In genomic region chr5:98773214-98773463, GRCh38 we compare ENCODE assay signal across 8 cellular contexts. TPM values are rescaled to one million over a fixed set of nuclear protein-coding genes. Genes with fewer than 3 reads are reported as not detected.
DNase-seq lines count a peak whose midpoint lies in the region; ATAC-seq, FAIRE-seq and TF ChIP-seq lines count a peak whose summit lies in the region.

No MANE protein-coding gene starts in this region.

- H3K4me3 Mint-ChIP-seq in CD4-positive, CD25-positive, alpha-beta regulatory T cell = peak overlapping the region; percentile 87 to 100 (median 94)

- peaks cover 48% of the 10 kb centered on the region for H3K27me3 Mint-ChIP-seq in CD4-positive, CD25-positive, alpha-beta regulatory T cell

- H2BK15ac ChIP-seq in neuronal stem cell (ENCODE audit: low read length) = no peak overlapping the region

- H3K9me2 ChIP-seq in PC-3 (replicated peaks; ENCODE audit: low read length) = no peaks in the 10 kb centered on the region

- TF ChIP-seq CTCF in PC-3 (conservative IDR thresholded peaks at IDR 0.05; ENCODE audit: low read depth, low read length) = no peak

- FAIRE-seq in urothelium cell line (lab: Jason Lieb, UNC) = no peak

- H2BK5ac ChIP-seq in neuronal stem cell (ENCODE audit: low read length) = no peak overlapping the region

- ATAC-seq in CD4-positive, CD25-positive, alpha-beta regulatory T cell (ENCODE audit: low read depth in 2 of 2) = no peak
- no peak for ATAC-seq in PC-3

- H3K23ac ChIP-seq in neuronal stem cell (ENCODE audit: low read depth, low read length, poor library complexity) = no peak overlapping the region

- H2AK5ac ChIP-seq in neuronal stem cell (ENCODE audit: low read depth, low read length) = no peak overlapping the region

- H2BK12ac ChIP-seq in neuronal stem cell (ENCODE audit: low read length) = no peak overlapping the region

- H2AFZ ChIP-seq in PC-3 (ENCODE audit: low read length) (peak overlapping the region; percentile 91), neuronal stem cell (ENCODE audit: low read length) (no peak overlapping the region)

- no peaks in the 10 kb centered on the region for H3K36me3 ChIP-seq in CD4-positive, CD25-positive, alpha-beta regulatory T cell (ENCODE audit: control insufficient read depth, insufficient read depth, low read length)
- H3K36me3 ChIP-seq in PC-3 (ENCODE audit: low read depth, low read length) (no peaks in the 10 kb centered on the region; the same call in 1 of the 2 replicates), endocrine pancreas (ENCODE audit: control insufficient read depth, insufficient read depth, low read length) (no peaks in the 10 kb centered on the region), neuronal stem cell (replicated peaks in 1 of 2; ENCODE audit: control insufficient read depth in 2 of 2, insufficient read depth in 2 of 2, low read length in 2 of 2) (peaks cover 5 to 69% of the 10 kb centered on the region in 2 donors)

- no peak overlapping the region for H3K4ac ChIP-seq in neuronal stem cell (ENCODE audit: low read length)

- H3K4me1 ChIP-seq in CD4-positive, CD25-positive, alpha-beta regulatory T cell (ENCODE audit: control insufficient read depth, insufficient read depth, low read length, poor library complexity, severe bottlenecking) = peaks cover 70% of the 10 kb centered on the region
- H3K4me1 ChIP-seq in PC-3 (ENCODE audit: insufficient read depth, low read length) (peaks cover 27% of the 10 kb centered on the region), endocrine pancreas (ENCODE audit: control insufficient read depth, insufficient read depth, low read length) (peaks cover 10% of the 10 kb centered on the region), neuronal stem cell (ENCODE audit: control insufficient read depth in 2 of 2, insufficient read depth in 1 of 2, low read depth in 1 of 2, low read length in 2 of 2) (peaks cover 9 to 12% of the 10 kb centered on the region in 2 donors)

- H3K36me3 Mint-ChIP-seq in CD4-positive, CD25-positive, alpha-beta regulatory T cell = no peaks in the 10 kb centered on the region

- peak overlapping the region; percentile 69 for H3K4me3 ChIP-seq in CD4-positive, CD25-positive, alpha-beta regulatory T cell (ENCODE audit: low read depth, low read length)
- H3K4me3 ChIP-seq in PC-3 (ENCODE audit: low read length) = peak overlapping the region; percentile 89
- H3K4me3 ChIP-seq in endocrine pancreas (ENCODE audit: control insufficient read depth, insufficient read depth, low read length) = peak overlapping the region; percentile 99
- peak overlapping the region; percentile 71 to 93 for H3K4me3 ChIP-seq in neuronal stem cell (ENCODE audit: low read length in 2 of 2)

- H3K9me3 ChIP-seq in CD4-positive, CD25-positive, alpha-beta regulatory T cell (ENCODE audit: control insufficient read depth in 2 of 2, low read length in 2 of 2) = no peaks in the 10 kb centered on the region
- H3K9me3 ChIP-seq in PC-3 (ENCODE audit: low read length) = no peaks in the 10 kb centered on the region
- no peaks in the 10 kb centered on the region for H3K9me3 ChIP-seq in endocrine pancreas (ENCODE audit: control insufficient read depth, low read length)
- H3K9me3 ChIP-seq in neuronal stem cell (replicated peaks in 1 of 2; ENCODE audit: control insufficient read depth in 2 of 2, insufficient read depth in 1 of 2, low read depth in 1 of 2, low read length in 2 of 2) = no peaks in the 10 kb centered on the region

- intact Hi-C loops in PC-3 (cut with micrococcal nuclease) = loop anchor here (2.0 to 10.0 kb wide), 10 partner anchors 201 to 1590 kb away; partner anchors contain the start of gene RIOK2

- H3K9ac ChIP-seq in PC-3 (ENCODE audit: low read length) = peak overlapping the region; percentile 83
- H3K9ac ChIP-seq in endocrine pancreas (ENCODE audit: control insufficient read depth, insufficient read depth, low read length) = no peak overlapping the region
- no peak overlapping the region for H3K9ac ChIP-seq in neuronal stem cell (ENCODE audit: low read depth, low read length, poor library complexity)

- H4K8ac ChIP-seq in neuronal stem cell (ENCODE audit: low read depth, low read length) = no peak overlapping the region

- no peak overlapping the region for H3K14ac ChIP-seq in neuronal stem cell (ENCODE audit: low read length)

- peak overlapping the region; percentile 48 for H3K18ac ChIP-seq in neuronal stem cell (ENCODE audit: low read length)

- peaks cover 24 to 80% (median 61%) of the 10 kb centered on the region in 4 donors for H3K4me1 Mint-ChIP-seq in CD4-positive, CD25-positive, alpha-beta regulatory T cell

- H3K27ac Mint-ChIP-seq in CD4-positive, CD25-positive, alpha-beta regulatory T cell = peak overlapping the region; percentile 79 to 93 (median 84)

- H2BK120ac ChIP-seq in neuronal stem cell (ENCODE audit: low read depth, low read length) = no peak overlapping the region

- peaks cover 0 to 4% (median 0%) of the 10 kb centered on the region in 7 donors for H3K9me3 Mint-ChIP-seq in CD4-positive, CD25-positive, alpha-beta regulatory T cell

- POLR2A ChIA-PET in PC-3 (lab: Charles Lee; ENCODE audit: unreplicated experiment) = interaction anchor here (0.6 to 0.7 kb wide), 3 partner anchors 93 to 463 kb away, joined by 7 to 15 read pairs (median 11); no protein-coding TSS in a partner anchor

- no peak for DNase-seq in CD4-positive, CD25-positive, alpha-beta regulatory T cell
- no peak for DNase-seq in PC-3
- DNase-seq in neuronal stem cell (ENCODE audit: low spot score) = no peak
- DNase-seq in urothelium cell line (ENCODE audit: low spot score) = no peak
- DNase-seq in dedifferentiated amniotic fluid mesenchymal stem cell (ENCODE audit: extremely low spot score) = no peak
- DNase-seq in NCI-H1436 (lab: John Stamatoyannopoulos, UW) = no peak
- DNase-seq in foreskin melanocyte = no peak

- peak overlapping the region; percentile 72 for H3K27ac ChIP-seq in CD4-positive, CD25-positive, alpha-beta regulatory T cell (ENCODE audit: insufficient read depth, low read length, poor library complexity, severe bottlenecking)
- H3K27ac ChIP-seq in PC-3 (ENCODE audit: low read length) (peak overlapping the region; percentile 83), neuronal stem cell (replicated peaks; ENCODE audit: low read length) (peak overlapping the region; percentile 93)

- peaks cover 32% of the 10 kb centered on the region for H4K20me1 ChIP-seq in PC-3 (ENCODE audit: low read length)

- peaks cover 4% of the 10 kb centered on the region for H3K79me1 ChIP-seq in neuronal stem cell (ENCODE audit: low read depth, low read length)

- no TSS peak for BruUV-seq in PC-3 (replicated peaks; lab: Mats Ljungman, UMichigan)

- H4K91ac ChIP-seq in neuronal stem cell (ENCODE audit: low read depth, low read length, poor library complexity) = no peak overlapping the region

- CTCF ChIA-PET in PC-3 (lab: Charles Lee) = interaction anchor here (0.7 kb wide), 1 partner anchor 23 kb away, joined by 19 read pairs; no protein-coding TSS in a partner anchor

- no peaks in the 10 kb centered on the region for H3F3A ChIP-seq in PC-3 (ENCODE audit: low read length, unreplicated experiment)

- no CpG with 5 or more reads among the region's 16 CpGs for whole genome bisulfite sequencing in neuronal stem cell (ENCODE audit: extremely low coverage in 2 of 2, insufficient read length in 2 of 2, insufficient replicate concordance in 1 of 2), 2 donors

- H3K4me2 ChIP-seq in PC-3 (ENCODE audit: low read length) (peak overlapping the region; percentile 90), neuronal stem cell (ENCODE audit: insufficient read depth, low read length, poor library complexity, severe bottlenecking) (peak overlapping the region; percentile 63)

- H3K27me3 ChIP-seq in CD4-positive, CD25-positive, alpha-beta regulatory T cell (ENCODE audit: control insufficient read depth, insufficient read depth, low read length) = peaks cover 11% of the 10 kb centered on the region
- no peaks in the 10 kb centered on the region for H3K27me3 ChIP-seq in PC-3 (ENCODE audit: low read length)
- H3K27me3 ChIP-seq in endocrine pancreas (ENCODE audit: control insufficient read depth, insufficient read depth, low read length) = no peaks in the 10 kb centered on the region
- H3K27me3 ChIP-seq in neuronal stem cell (ENCODE audit: control insufficient read depth in 3 of 3, insufficient read depth in 3 of 3, low read depth in 1 of 3, low read length in 3 of 3) = no peaks in the 10 kb centered on the region

- H3K79me2 ChIP-seq in PC-3 (ENCODE audit: low read length) = peaks cover 65% of the 10 kb centered on the region

RNA-seq across cellular contexts. Expression of gene RGMB, which starts 0.3 kb away (rescaled TPM):
- 27.9 TPM for total RNA-seq in CD4-positive, CD25-positive, alpha-beta regulatory T cell
- polyA plus RNA-seq in CD4-positive, CD25-positive, alpha-beta regulatory T cell = 1 to 10 TPM; 3.9 to 4.3 (median 4.3) TPM
- 31.1 and 37.3 TPM in 2 replicates for total RNA-seq in PC-3 (2014; rRNA removed)
- polyA plus RNA-seq in neuronal stem cell (2013, experiment 1 of 2) = 23.7 TPM
- polyA plus RNA-seq in neuronal stem cell (2013, experiment 2 of 2) = 23.3 TPM
